8 cellular contexts compared by ENCODE assay signal in the genomic region with DNA sequence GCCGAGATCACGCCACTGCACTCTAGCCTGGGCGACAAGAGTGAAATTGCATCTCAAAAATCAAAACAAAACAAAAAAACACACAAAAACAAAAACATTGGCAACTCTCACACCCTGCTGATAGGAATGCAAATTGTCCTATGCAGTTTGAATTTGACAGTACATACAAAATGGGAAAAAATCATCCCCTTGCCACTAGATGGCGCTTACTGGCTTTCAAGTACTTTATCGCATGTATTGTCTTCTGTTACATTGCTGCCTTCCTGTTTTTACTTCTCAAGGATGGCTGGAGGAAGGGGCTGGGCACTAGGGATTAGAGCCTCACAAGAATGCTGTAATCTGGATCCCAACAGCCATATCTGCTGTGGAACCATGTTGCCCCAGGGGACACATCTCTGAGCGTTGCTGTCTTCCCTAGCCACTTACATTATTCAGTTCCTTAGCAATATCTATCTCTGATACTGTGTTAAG. TPM values are rescaled to one million over a fixed set of nuclear protein-coding genes. Genes with fewer than 3 reads are reported as not detected.
DNase-seq lines count a peak whose midpoint lies in the region; ATAC-seq, FAIRE-seq and TF ChIP-seq lines count a peak whose summit lies in the region.

No MANE protein-coding gene starts in this region.

- H3K4me3 Mint-ChIP-seq in activated CD4-positive, alpha-beta memory T cell treated with anti-CD3 and anti-CD28 coated beads for 36 hours: no peak overlapping the region
- H3K4me3 Mint-ChIP-seq in nephron progenitor cell: no peak overlapping the region

- no peaks in the 10 kb centered on the region for H3K9me3 Mint-ChIP-seq in activated CD4-positive, alpha-beta memory T cell treated with anti-CD3 and anti-CD28 coated beads for 36 hours
- H3K9me3 Mint-ChIP-seq in nephron progenitor cell: no peaks in the 10 kb centered on the region

- H3K36me3 Mint-ChIP-seq in activated CD4-positive, alpha-beta memory T cell treated with anti-CD3 and anti-CD28 coated beads for 36 hours: no peaks in the 10 kb centered on the region
- no peaks in the 10 kb centered on the region for H3K36me3 Mint-ChIP-seq in nephron progenitor cell (ENCODE audit: low read depth)

- DNase-seq in D721Med (ENCODE audit: insufficient read length, low spot score) (no peak), HS-5 (ENCODE audit: low read depth) (peak; percentile 84), NCI-H748 (lab: John Stamatoyannopoulos, UW; ENCODE audit: unreplicated experiment) (peak; percentile 90), fibroblast of mammary gland (ENCODE audit: low read depth) (peak; percentile 96), nephron progenitor cell (peak; percentile 50), posterior vena cava (ENCODE audit: low spot score) (no peak)
- peak; percentile 20 for DNase-seq in activated CD4-positive, alpha-beta memory T cell treated with anti-CD3 and anti-CD28 coated beads for 36 hours

- H3K4me1 Mint-ChIP-seq in activated CD4-positive, alpha-beta memory T cell treated with anti-CD3 and anti-CD28 coated beads for 36 hours (ENCODE audit: low read depth): no peaks in the 10 kb centered on the region
- no peaks in the 10 kb centered on the region for H3K4me1 Mint-ChIP-seq in nephron progenitor cell

- no peak for FAIRE-seq in D721Med (lab: Jason Lieb, UNC)

- no peak for ATAC-seq in HG03175 (IDR thresholded peaks at IDR 0.05; ENCODE audit: unreplicated experiment)

- no peaks in the 10 kb centered on the region for H3K27me3 Mint-ChIP-seq in activated CD4-positive, alpha-beta memory T cell treated with anti-CD3 and anti-CD28 coated beads for 36 hours
- peaks cover 7% of the 10 kb centered on the region for H3K27me3 Mint-ChIP-seq in nephron progenitor cell (ENCODE audit: low read depth, poor library complexity)

- TF ChIP-seq CTCF in D721Med (IDR thresholded peaks at IDR 0.05; ENCODE audit: insufficient read depth, missing control alignments) (peak; percentile 87), fibroblast of mammary gland (conservative IDR thresholded peaks at IDR 0.05; ENCODE audit: control insufficient read depth, insufficient read depth, low read depth, low read length) (peak; percentile 98), nephron progenitor cell (IDR thresholded peaks at IDR 0.05) (peak; percentile 91)

- no peak overlapping the region for H3K27ac Mint-ChIP-seq in activated CD4-positive, alpha-beta memory T cell treated with anti-CD3 and anti-CD28 coated beads for 36 hours
- no peak overlapping the region for H3K27ac Mint-ChIP-seq in nephron progenitor cell

- POLR2A ChIA-PET in activated CD4-positive, alpha-beta memory T cell treated with anti-CD3 and anti-CD28 coated beads for 36 hours (lab: Charles Lee): no interaction called here

- no peak overlapping the region for H3K4me3 ChIP-seq in fibroblast of mammary gland (ENCODE audit: control insufficient read depth, low read depth, low read length)

- intact Hi-C loops in activated CD4-positive, alpha-beta memory T cell treated with anti-CD3 and anti-CD28 coated beads for 36 hours (cut with micrococcal nuclease): loop anchor here (1.0 to 10.0 kb wide), 3 partner anchors 85 to 280 kb away; no protein-coding TSS in a partner anchor
- intact Hi-C loops in posterior vena cava (cut with DNase I): no loop called here

- CTCF ChIA-PET in activated CD4-positive, alpha-beta memory T cell treated with anti-CD3 and anti-CD28 coated beads for 36 hours (lab: Charles Lee): interaction anchor here (0.7 to 3.5 kb wide), 12 partner anchors 40 to 317 kb away, joined by 3 to 16 read pairs (median 4); no protein-coding TSS in a partner anchor

RNA-seq across cellular contexts. Expression of a gene that starts 59.4 kb away (rescaled TPM):
- not detected for total RNA-seq in activated CD4-positive, alpha-beta memory T cell treated with anti-CD3 and anti-CD28 coated beads for 36 hours
- total RNA-seq in posterior vena cava: 10 to 100 TPM; 42.2 to 59.8 TPM

Comparison
In these comparisons a context has a peak if more than half of its experiments do, and no peak if none do; other contexts are left out.
1. DNase-seq: peak in HS-5 (single experiment), NCI-H748 (single experiment), activated CD4-positive, alpha-beta memory T cell treated with anti-CD3 and anti-CD28 coated beads for 36 hours (single experiment), fibroblast of mammary gland (single experiment) and nephron progenitor cell (single experiment); none in D721Med (single experiment) and posterior vena cava (single experiment).
2. RNA of a gene that starts 59.4 kb away (total RNA-seq): 42.2 to 59.8 TPM in posterior vena cava; not detected in activated CD4-positive, alpha-beta memory T cell treated with anti-CD3 and anti-CD28 coated beads for 36 hours; every median in the first group is over 10 times any median in the second.
3. Peak in every context shown above with its lines, with median percentiles within 50 percentile points of each other: CTCF ChIP-seq.